Comparison of ENCODE assay signal across 16 cellular contexts in genomic region chr21:45867041-45867630, GRCh38.
"Had no signal": no experiment of that assay in that cellular context is flagged by ENCODE, and none has a peak within 500 bp of the region (broad histone marks: within the 10 kb centered on the region; RNA-seq: fewer than 3 reads in every experiment).

No MANE protein-coding gene starts in this region.

- H3K27ac ChIP-seq: epithelial cell of prostate, tibial nerve had no signal

- H3K27ac Mint-ChIP-seq: activated CD4-positive, alpha-beta T cell treated with anti-CD3 and anti-CD28 coated beads, Interleukin-2, amount 10 ng/mL, durations not matched to agents 7 days and 5 days; activated CD8-positive, alpha-beta T cell treated with anti-CD3 and anti-CD28 coated beads, Interleukin-2, amount 10 ng/mL, durations not matched to agents 7 days and 5 days; activated naive CD8-positive, alpha-beta T cell treated with anti-CD3 and anti-CD28 coated beads for 36 hours; endodermal cell; natural killer cell had no signal

- H3K27me3 Mint-ChIP-seq: activated CD4-positive, alpha-beta T cell treated with anti-CD3 and anti-CD28 coated beads, Interleukin-2, amount 10 ng/mL, durations not matched to agents 7 days and 5 days; activated naive CD8-positive, alpha-beta T cell treated with anti-CD3 and anti-CD28 coated beads for 36 hours had no signal

- H3K4me1 Mint-ChIP-seq: activated naive CD8-positive, alpha-beta T cell treated with anti-CD3 and anti-CD28 coated beads for 36 hours; endodermal cell; natural killer cell had no signal

- H3K36me3 Mint-ChIP-seq: activated naive CD8-positive, alpha-beta T cell treated with anti-CD3 and anti-CD28 coated beads for 36 hours; natural killer cell had no signal

- H3K27me3 ChIP-seq: tibial nerve had no signal

- H3K9me3 Mint-ChIP-seq: activated CD4-positive, alpha-beta T cell treated with anti-CD3 and anti-CD28 coated beads, Interleukin-2, amount 10 ng/mL, durations not matched to agents 7 days and 5 days; activated naive CD8-positive, alpha-beta T cell treated with anti-CD3 and anti-CD28 coated beads for 36 hours; endodermal cell; natural killer cell had no signal

- ATAC-seq: activated CD8-positive, alpha-beta T cell treated with anti-CD3 and anti-CD28 coated beads, Interleukin-2, amount 10 ng/mL, durations not matched to agents 7 days and 5 days; natural killer cell had no signal

- H3K4me1 ChIP-seq: tibial nerve had no signal

- H3K4me3 ChIP-seq: tibial nerve had no signal

- DNase-seq: activated CD4-positive, alpha-beta T cell treated with anti-CD3 and anti-CD28 coated beads, Interleukin-2, amount 10 ng/mL, durations not matched to agents 7 days and 5 days; activated CD8-positive, alpha-beta memory T cell treated with anti-CD3 and anti-CD28 coated beads, Interleukin-2, amount 50 U/mL, for 4 hours; activated CD8-positive, alpha-beta T cell treated with anti-CD3 and anti-CD28 coated beads, Interleukin-2, amount 10 ng/mL, durations not matched to agents 7 days and 5 days; activated naive CD8-positive, alpha-beta T cell treated with anti-CD3 and anti-CD28 coated beads for 36 hours; amniotic stem cell; central memory CD4-positive, alpha-beta T cell; foreskin fibroblast; hippocampal formation; natural killer cell; occipital lobe; stimulated activated CD4-positive, alpha-beta T cell treated with anti-CD3 and anti-CD28 coated beads, Interleukin-2, amount 100 ng/mL, for 24 hours; stimulated activated naive CD4-positive, alpha-beta T cell treated with Interleukin-2 at 50 U/mL for 16 hours; T1000 had no signal

- H3K9me3 ChIP-seq: tibial nerve had no signal

- H3K4me3 Mint-ChIP-seq: activated CD4-positive, alpha-beta T cell treated with anti-CD3 and anti-CD28 coated beads, Interleukin-2, amount 10 ng/mL, durations not matched to agents 7 days and 5 days; activated CD8-positive, alpha-beta T cell treated with anti-CD3 and anti-CD28 coated beads, Interleukin-2, amount 10 ng/mL, durations not matched to agents 7 days and 5 days; activated naive CD8-positive, alpha-beta T cell treated with anti-CD3 and anti-CD28 coated beads for 36 hours; endodermal cell; natural killer cell had no signal
